13 cellular contexts compared by ENCODE assay signal in the genomic region with DNA sequence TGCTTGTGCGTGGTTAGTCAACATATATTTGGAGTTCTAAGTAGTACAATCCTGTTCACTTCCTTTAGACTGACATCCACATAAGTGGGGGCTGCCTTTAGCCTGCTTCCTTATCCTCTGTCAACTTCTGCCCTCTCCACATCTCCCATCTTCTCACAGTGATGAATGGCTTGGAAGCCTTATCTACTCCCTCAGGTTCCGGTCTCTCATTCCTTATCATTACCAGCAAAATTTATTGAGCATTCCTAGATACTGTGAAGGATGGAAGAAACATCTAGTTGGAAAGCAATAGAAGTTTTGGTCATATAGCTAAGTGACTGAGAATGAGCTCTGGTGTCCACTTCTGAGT. TPM values are rescaled to one million over a fixed set of nuclear protein-coding genes. Genes with fewer than 3 reads are reported as not detected.
DNase-seq lines count a peak whose midpoint lies in the region; ATAC-seq and TF ChIP-seq lines count a peak whose summit lies in the region.
"Had no signal": no experiment of that assay in that cellular context is flagged by ENCODE, and none has a peak within 500 bp of the region (broad histone marks: within the 10 kb centered on the region; RNA-seq: fewer than 3 reads in every experiment).

No MANE protein-coding gene starts in this region.

- peak overlapping the region; percentile 86 for H3K4me3 Mint-ChIP-seq in activated T-helper 17 cell treated with anti-CD3 and anti-CD28 coated beads, Interleukin-2, amount 50 U/mL, for 72 hours
- H3K4me3 Mint-ChIP-seq in memory B cell, result no peak overlapping the region
- H3K4me3 Mint-ChIP-seq: naive B cell had no signal

- TF ChIP-seq POLR2A in breast epithelium (IDR thresholded peaks at IDR 0.05), result no peak

- H3K27me3 Mint-ChIP-seq in activated T-helper 17 cell treated with anti-CD3 and anti-CD28 coated beads, Interleukin-2, amount 50 U/mL, for 72 hours, result no peaks in the 10 kb centered on the region
- H3K27me3 Mint-ChIP-seq in memory B cell, result no peaks in the 10 kb centered on the region
- H3K27me3 Mint-ChIP-seq: naive B cell had no signal

- dilution Hi-C loops in mammary epithelial cell (cut with HindIII; ENCODE audit: low sequenced_read_pairs), result no loop called here

- no peak overlapping the region for H3K9ac ChIP-seq in mammary epithelial cell (ENCODE audit: insufficient read depth, low read length)

- H3K36me3 ChIP-seq in mammary epithelial cell (ENCODE audit: insufficient read depth, low read length) (no peaks in the 10 kb centered on the region), breast epithelium (no peaks in the 10 kb centered on the region), upper lobe of right lung (no peaks in the 10 kb centered on the region)

- H3K9me3 ChIP-seq in mammary epithelial cell (replicated peaks; ENCODE audit: insufficient read depth, low read length), result no peaks in the 10 kb centered on the region
- no peaks in the 10 kb centered on the region for H3K9me3 ChIP-seq in breast epithelium
- H3K9me3 ChIP-seq in upper lobe of right lung, result no peaks in the 10 kb centered on the region

- peaks cover 29% of the 10 kb centered on the region for H3K4me1 Mint-ChIP-seq in activated T-helper 17 cell treated with anti-CD3 and anti-CD28 coated beads, Interleukin-2, amount 50 U/mL, for 72 hours
- peaks cover 32% of the 10 kb centered on the region for H3K4me1 Mint-ChIP-seq in memory B cell

- peak overlapping the region; percentile 51 for H3K4me2 ChIP-seq in mammary epithelial cell (ENCODE audit: insufficient read depth, low read depth, low read length)

- in situ Hi-C loops in mammary epithelial cell (cut with MboI; ENCODE audit: low sequenced_read_pairs in 2 of 2), result no loop called here

- H3K27ac ChIP-seq in mammary epithelial cell (ENCODE audit: insufficient read depth, low read depth, low read length) (no peak overlapping the region), breast epithelium (peak overlapping the region in 1 of 2 donors; percentile 72), upper lobe of right lung (peak overlapping the region; percentile 11), caudate nucleus (ENCODE audit: low read depth, low read length) (no peak overlapping the region)
- H3K27ac ChIP-seq: RWPE1 had no signal

- whole genome bisulfite sequencing in mammary epithelial cell (ENCODE audit: low coverage, missing lambda C conversion rate), result 90% methylated on average over 2 of the region's 2 CpGs

- ATAC-seq in activated T-helper 17 cell treated with anti-CD3 and anti-CD28 coated beads, Interleukin-2, amount 50 U/mL, for 72 hours (replicated peaks), result no peak
- no peak for ATAC-seq in memory B cell (ENCODE audit: low read depth)
- ATAC-seq in upper lobe of right lung, result no peak
- no peak for ATAC-seq in HG02642 (IDR thresholded peaks at IDR 0.05; ENCODE audit: poor library complexity, unreplicated experiment)

- intact Hi-C loops in mammary epithelial cell (cut with micrococcal nuclease), result no loop called here
- intact Hi-C loops in breast epithelium (cut with DNase I; ENCODE audit: low total_unique reads), result no loop called here
- intact Hi-C loops in upper lobe of right lung (cut with DNase I), result no loop called here

- no peaks in the 10 kb centered on the region for H3K79me2 ChIP-seq in mammary epithelial cell (ENCODE audit: insufficient read depth, low read length)

- H2AFZ ChIP-seq in mammary epithelial cell (ENCODE audit: low read depth, low read length), result no peak overlapping the region

- BruUV-seq in mammary epithelial cell (replicated peaks; lab: Mats Ljungman, UMichigan), result no TSS peak

- peaks cover 5% of the 10 kb centered on the region for H3K36me3 Mint-ChIP-seq in activated T-helper 17 cell treated with anti-CD3 and anti-CD28 coated beads, Interleukin-2, amount 50 U/mL, for 72 hours (ENCODE audit: low read depth)
- peaks cover 7% of the 10 kb centered on the region for H3K36me3 Mint-ChIP-seq in memory B cell
- H3K36me3 Mint-ChIP-seq: naive B cell had no signal

- DNase-seq in mammary epithelial cell, result no peak
- no peak for DNase-seq in breast epithelium (ENCODE audit: low spot score in 2 of 2)
- no peak for DNase-seq in memory B cell (ENCODE audit: low spot score in 2 of 2)
- DNase-seq in upper lobe of right lung, result no peak
- DNase-seq in caudate nucleus (lab: John Stamatoyannopoulos, UW), result no peak
- no peak for DNase-seq in activated effector memory CD4-positive, alpha-beta T cell treated with anti-CD3 and anti-CD28 coated beads, Interleukin-2, amount 50 U/mL, for 16 hours
- DNase-seq: naive B cell; NCI-H1048; NCI-H510A treated with DMSO at 0.1 percent for 48 hours; stimulated activated CD4-positive, alpha-beta T cell treated with anti-CD3 and anti-CD28 coated beads, Interleukin-12 subunit alpha, Interleukin-12 subunit beta, amount 100 ng/mL, for 4 hours had no signal

- H3K9me3 Mint-ChIP-seq in activated T-helper 17 cell treated with anti-CD3 and anti-CD28 coated beads, Interleukin-2, amount 50 U/mL, for 72 hours, result no peaks in the 10 kb centered on the region
- H3K9me3 Mint-ChIP-seq in memory B cell, result no peaks in the 10 kb centered on the region

- no peaks in the 10 kb centered on the region for H4K20me1 ChIP-seq in mammary epithelial cell (ENCODE audit: insufficient read depth, low read length)

- CTCF ChIA-PET in mammary epithelial cell (lab: Charles Lee; ENCODE audit: low non-redundant PET), result no interaction called here

- H3K4me1 ChIP-seq in mammary epithelial cell (ENCODE audit: insufficient read depth, low read length) (peaks cover 15% of the 10 kb centered on the region), breast epithelium (no peaks in the 10 kb centered on the region), upper lobe of right lung (peaks cover 4% of the 10 kb centered on the region)

- H3K4me3 ChIP-seq in mammary epithelial cell (replicated peaks in 1 of 3; ENCODE audit: insufficient read depth in 1 of 3, low read depth in 2 of 3, low read length in 3 of 3), result no peak overlapping the region
- no peak overlapping the region for H3K4me3 ChIP-seq in breast epithelium
- H3K4me3 ChIP-seq in upper lobe of right lung, result no peak overlapping the region

- H3K27me3 ChIP-seq in mammary epithelial cell (ENCODE audit: insufficient read depth, low read length), result no peaks in the 10 kb centered on the region
- H3K27me3 ChIP-seq in breast epithelium, result peaks cover 0 to 5% of the 10 kb centered on the region in 2 donors
- H3K27me3 ChIP-seq in upper lobe of right lung, result no peaks in the 10 kb centered on the region

- peak overlapping the region; percentile 77 for H3K27ac Mint-ChIP-seq in activated T-helper 17 cell treated with anti-CD3 and anti-CD28 coated beads, Interleukin-2, amount 50 U/mL, for 72 hours
- peak overlapping the region; percentile 97 for H3K27ac Mint-ChIP-seq in memory B cell

- TF ChIP-seq CTCF in mammary epithelial cell (conservative IDR thresholded peaks at IDR 0.05 in 1 of 2, IDR thresholded peaks at IDR 0.05 in 1 of 2; ENCODE audit: extremely low read depth in 1 of 2, insufficient read depth in 1 of 2, low read depth in 1 of 2, low read length in 2 of 2) (no peak), breast epithelium (IDR thresholded peaks at IDR 0.05) (no peak), upper lobe of right lung (IDR thresholded peaks at IDR 0.05) (no peak)

RNA-seq across cellular contexts. Expression of a gene that starts 25.2 kb away (rescaled TPM):
- total RNA-seq in mammary epithelial cell, result 1 to 10 TPM; 1.3 to 4.4 TPM
- polyA plus RNA-seq in mammary epithelial cell, result 2.2 TPM
- polyA minus RNA-seq in mammary epithelial cell, result 1.2 TPM
- 100 to 1,000 TPM in 1 of 3 donors, 10 to 100 TPM in 2; 25.3 to 138 (median 26.9) TPM for total RNA-seq in breast epithelium
- 10 to 100 TPM; 45.5 to 50.6 TPM for total RNA-seq in activated T-helper 17 cell treated with anti-CD3 and anti-CD28 coated beads, Interleukin-2, amount 50 U/mL, for 72 hours
- 55.0 TPM for total RNA-seq in upper lobe of right lung

Comparison
In these comparisons a context has a peak if more than half of its experiments do, and no peak if none do; other contexts are left out.
1. RNA of a gene that starts 25.2 kb away (total RNA-seq): 55.0 TPM in upper lobe of right lung (single experiment), 45.5 to 50.6 TPM in activated T-helper 17 cell treated with anti-CD3 and anti-CD28 coated beads, Interleukin-2, amount 50 U/mL, for 72 hours and 25.3 to 138 TPM in breast epithelium; 1.3 to 4.4 TPM in mammary epithelial cell; every median in the first group is over 4 times any median in the second.